14 cellular contexts compared by ENCODE assay signal in the genomic region with DNA sequence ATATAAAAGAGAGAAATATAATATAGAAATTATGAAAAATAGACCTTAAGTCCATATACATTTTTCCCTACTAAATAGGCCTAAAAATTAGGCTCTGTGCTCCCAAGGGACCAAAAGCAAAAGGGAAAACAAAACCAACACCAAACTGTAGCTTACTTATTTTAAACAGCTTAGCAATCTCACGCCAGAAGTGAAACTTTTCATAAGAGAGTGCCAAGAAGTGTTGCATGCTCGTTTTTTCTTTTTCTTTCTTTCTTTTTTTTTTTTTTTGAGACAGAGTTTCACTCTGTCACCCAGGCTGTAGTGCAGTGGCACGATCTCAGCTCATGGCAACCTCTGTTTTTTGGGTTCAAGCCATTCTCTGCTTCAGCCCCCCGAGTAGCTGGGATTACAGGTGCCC.
DNase-seq lines count a peak whose midpoint lies in the region; ATAC-seq and TF ChIP-seq lines count a peak whose summit lies in the region.
"Had no signal": no experiment of that assay in that cellular context is flagged by ENCODE, and none has a peak within 500 bp of the region (broad histone marks: within the 10 kb centered on the region; RNA-seq: fewer than 3 reads in every experiment).

No MANE protein-coding gene starts in this region.

- no peaks in the 10 kb centered on the region for H3K79me2 ChIP-seq in neural progenitor cell (ENCODE audit: low read depth)

- peak; percentile 22 for DNase-seq in NOMO-1 treated with DMSO at 0.1 percent for 48 hours (lab: John Stamatoyannopoulos, UW; ENCODE audit: unreplicated experiment)
- DNase-seq in NOMO-1 treated with dmso at 0.1 percent for 144 hours (lab: John Stamatoyannopoulos, UW; ENCODE audit: unreplicated experiment): no peak
- DNase-seq in neural progenitor cell (ENCODE audit: low spot score): no peak
- no peak for DNase-seq in stimulated activated CD4-positive, alpha-beta T cell treated with anti-CD3 and anti-CD28 coated beads, Interleukin-4, amount 100 ng/mL, for 24 hours
- DNase-seq in T-helper 2 cell treated with Interferon-gamma antibody and Interleukin-4, amounts not matched to agents 5 μg/mL and 100 μg/mL, for 36 hours (ENCODE audit: low spot score): no peak
- no peak for DNase-seq in mesenteric fat pad (ENCODE audit: low spot score)
- DNase-seq: 8988T, activated T-cell treated with anti-CD3 and anti-CD28 coated beads for 4 hours, erythroblast, NCI-H1092, small intestine had no signal

- no peaks in the 10 kb centered on the region for H3K4me1 ChIP-seq in neural progenitor cell

- H3K9me3 Mint-ChIP-seq in neural progenitor cell: peaks cover 2% of the 10 kb centered on the region
- no peaks in the 10 kb centered on the region for H3K9me3 Mint-ChIP-seq in T-helper 2 cell treated with Interferon-gamma antibody and Interleukin-4, amounts not matched to agents 5 μg/mL and 100 μg/mL, for 36 hours

- no peaks in the 10 kb centered on the region for H3K36me3 ChIP-seq in neural progenitor cell

- H3F3A ChIP-seq in neural progenitor cell (ENCODE audit: low read depth): no peaks in the 10 kb centered on the region

- no peak for TF ChIP-seq CTCF in neural progenitor cell (IDR thresholded peaks at IDR 0.05)

- no peak overlapping the region for H3K27ac ChIP-seq in neural progenitor cell

- H2AFZ ChIP-seq in neural progenitor cell (replicated peaks): no peak overlapping the region

- H3K36me3 Mint-ChIP-seq in neural progenitor cell: no peaks in the 10 kb centered on the region
- H3K36me3 Mint-ChIP-seq in T-helper 2 cell treated with Interferon-gamma antibody and Interleukin-4, amounts not matched to agents 5 μg/mL and 100 μg/mL, for 36 hours (ENCODE audit: low read depth): no peaks in the 10 kb centered on the region
- H3K36me3 Mint-ChIP-seq: brain had no signal

- H3K27ac Mint-ChIP-seq in neural progenitor cell: no peak overlapping the region
- H3K27ac Mint-ChIP-seq in T-helper 2 cell treated with Interferon-gamma antibody and Interleukin-4, amounts not matched to agents 5 μg/mL and 100 μg/mL, for 36 hours: no peak overlapping the region
- H3K27ac Mint-ChIP-seq: brain had no signal

- no peaks in the 10 kb centered on the region for H3K9me3 ChIP-seq in neural progenitor cell (ENCODE audit: low read depth)

- no peak overlapping the region for H3K9ac ChIP-seq in neural progenitor cell

- no peaks in the 10 kb centered on the region for H3K27me3 Mint-ChIP-seq in neural progenitor cell (ENCODE audit: insufficient read depth, low read depth)
- no peaks in the 10 kb centered on the region for H3K27me3 Mint-ChIP-seq in T-helper 2 cell treated with Interferon-gamma antibody and Interleukin-4, amounts not matched to agents 5 μg/mL and 100 μg/mL, for 36 hours (ENCODE audit: low read depth)
- H3K27me3 Mint-ChIP-seq: brain had no signal

- no peak overlapping the region for H3K4me3 ChIP-seq in neural progenitor cell

- no peak overlapping the region for H3K4me3 Mint-ChIP-seq in neural progenitor cell
- no peak overlapping the region for H3K4me3 Mint-ChIP-seq in T-helper 2 cell treated with Interferon-gamma antibody and Interleukin-4, amounts not matched to agents 5 μg/mL and 100 μg/mL, for 36 hours
- H3K4me3 Mint-ChIP-seq: brain had no signal

- no peaks in the 10 kb centered on the region for H4K20me1 ChIP-seq in neural progenitor cell (ENCODE audit: low read depth)

- no peak overlapping the region for H3K4me2 ChIP-seq in neural progenitor cell

- no peaks in the 10 kb centered on the region for H3K4me1 Mint-ChIP-seq in neural progenitor cell
- H3K4me1 Mint-ChIP-seq in T-helper 2 cell treated with Interferon-gamma antibody and Interleukin-4, amounts not matched to agents 5 μg/mL and 100 μg/mL, for 36 hours (ENCODE audit: low read depth): no peaks in the 10 kb centered on the region
- H3K4me1 Mint-ChIP-seq: brain had no signal

- ATAC-seq in GM21786 (IDR thresholded peaks at IDR 0.05; ENCODE audit: unreplicated experiment) (peak; percentile 99), HG03175 (IDR thresholded peaks at IDR 0.05; ENCODE audit: unreplicated experiment) (peak; percentile 95)

- H3K27me3 ChIP-seq in neural progenitor cell: no peaks in the 10 kb centered on the region
